In genomic region chr15:77671274-77672056, GRCh38 we compare ENCODE assay signal across 20 cellular contexts. TPM values are rescaled to one million over a fixed set of nuclear protein-coding genes. Genes with fewer than 3 reads are reported as not detected.
"Had no signal": no experiment of that assay in that cellular context is flagged by ENCODE, and none has a peak within 500 bp of the region (broad histone marks: within the 10 kb centered on the region; RNA-seq: fewer than 3 reads in every experiment).

No MANE protein-coding gene starts in this region.

- H3K9me3 ChIP-seq: neutrophil, transverse colon had no signal

- H3K4me3 Mint-ChIP-seq: activated naive CD8-positive, alpha-beta T cell treated with anti-CD3 and anti-CD28 coated beads, Interleukin-2, amount 10 ng/mL, durations not matched to agents 7 days and 5 days; activated T-helper 1 cell treated with anti-CD3 and anti-CD28 coated beads, Interleukin-12 subunit alpha, Interleukin-12 subunit beta, Interleukin-2, Interleukin-4 antibody, amounts not matched to agents 30 ng/mL and 10 ng/mL and 1 ng/mL, durations not matched to agents 14 hours and 24 hours and 36 hours; naive B cell had no signal

- H3K4me3 ChIP-seq: skin epidermis, transverse colon had no signal

- H3K27me3 ChIP-seq: brain microvascular endothelial cell had no signal

- H3K4me1 ChIP-seq: foreskin keratinocyte, parathyroid adenoma, transverse colon had no signal

- H3K27ac ChIP-seq: brain microvascular endothelial cell, foreskin keratinocyte, neutrophil, parathyroid adenoma, skin epidermis, transverse colon had no signal

- H3K9ac ChIP-seq: parathyroid adenoma had no signal

- H3K9me3 Mint-ChIP-seq: activated naive CD8-positive, alpha-beta T cell treated with anti-CD3 and anti-CD28 coated beads, Interleukin-2, amount 10 ng/mL, durations not matched to agents 7 days and 5 days; activated T-helper 1 cell treated with anti-CD3 and anti-CD28 coated beads, Interleukin-12 subunit alpha, Interleukin-12 subunit beta, Interleukin-2, Interleukin-4 antibody, amounts not matched to agents 30 ng/mL and 10 ng/mL and 1 ng/mL, durations not matched to agents 14 hours and 24 hours and 36 hours; naive B cell had no signal

- H3K36me3 Mint-ChIP-seq: activated naive CD8-positive, alpha-beta T cell treated with anti-CD3 and anti-CD28 coated beads, Interleukin-2, amount 10 ng/mL, durations not matched to agents 7 days and 5 days; naive B cell had no signal

- DNase-seq: activated CD4-positive, alpha-beta T cell treated with anti-CD3 and anti-CD28 coated beads, Interleukin-2, amount 50 U/mL, for 1 hour; activated CD4-positive, CD25-positive, alpha-beta regulatory T cell; activated naive CD8-positive, alpha-beta T cell treated with anti-CD3 and anti-CD28 coated beads, Interleukin-2, amount 10 ng/mL, durations not matched to agents 7 days and 5 days; anterior cingulate cortex; brain microvascular endothelial cell; effector memory CD4-positive, alpha-beta T cell; foreskin keratinocyte; head of caudate nucleus; naive B cell; stimulated activated CD4-positive, alpha-beta T cell treated with anti-CD3 and anti-CD28 coated beads, Interleukin-15, amount 100 ng/mL, for 24 hours; stimulated activated CD4-positive, alpha-beta T cell treated with anti-CD3 and anti-CD28 coated beads, Interleukin-4, amount 100 ng/mL, for 1 hour; stimulated activated naive CD4-positive, alpha-beta T cell; T-helper 2 cell; transverse colon had no signal

- H3K4me1 Mint-ChIP-seq: activated naive CD8-positive, alpha-beta T cell treated with anti-CD3 and anti-CD28 coated beads, Interleukin-2, amount 10 ng/mL, durations not matched to agents 7 days and 5 days; naive B cell had no signal

- ATAC-seq: foreskin keratinocyte had no signal

- H3K27ac Mint-ChIP-seq: activated naive CD8-positive, alpha-beta T cell treated with anti-CD3 and anti-CD28 coated beads, Interleukin-2, amount 10 ng/mL, durations not matched to agents 7 days and 5 days; activated T-helper 1 cell treated with anti-CD3 and anti-CD28 coated beads, Interleukin-12 subunit alpha, Interleukin-12 subunit beta, Interleukin-2, Interleukin-4 antibody, amounts not matched to agents 30 ng/mL and 10 ng/mL and 1 ng/mL, durations not matched to agents 14 hours and 24 hours and 36 hours; naive B cell had no signal

- H3K36me3 ChIP-seq: brain microvascular endothelial cell, neutrophil, transverse colon had no signal

RNA-seq across cellular contexts. Expression of gene LINGO1, which starts 38.8 kb away (rescaled TPM):
- total RNA-seq: activated CD8-positive, alpha-beta memory T cell treated with anti-CD3 and anti-CD28 coated beads for 36 hours; activated naive CD8-positive, alpha-beta T cell treated with anti-CD3 and anti-CD28 coated beads, Interleukin-2, amount 10 ng/mL, durations not matched to agents 7 days and 5 days; activated T-helper 1 cell treated with anti-CD3 and anti-CD28 coated beads, Interleukin-12 subunit alpha, Interleukin-12 subunit beta, Interleukin-2, Interleukin-4 antibody, amounts not matched to agents 30 ng/mL and 10 ng/mL and 1 ng/mL, durations not matched to agents 14 hours and 24 hours and 36 hours; renal cortical epithelial cell had no signal
